In the genomic region with DNA sequence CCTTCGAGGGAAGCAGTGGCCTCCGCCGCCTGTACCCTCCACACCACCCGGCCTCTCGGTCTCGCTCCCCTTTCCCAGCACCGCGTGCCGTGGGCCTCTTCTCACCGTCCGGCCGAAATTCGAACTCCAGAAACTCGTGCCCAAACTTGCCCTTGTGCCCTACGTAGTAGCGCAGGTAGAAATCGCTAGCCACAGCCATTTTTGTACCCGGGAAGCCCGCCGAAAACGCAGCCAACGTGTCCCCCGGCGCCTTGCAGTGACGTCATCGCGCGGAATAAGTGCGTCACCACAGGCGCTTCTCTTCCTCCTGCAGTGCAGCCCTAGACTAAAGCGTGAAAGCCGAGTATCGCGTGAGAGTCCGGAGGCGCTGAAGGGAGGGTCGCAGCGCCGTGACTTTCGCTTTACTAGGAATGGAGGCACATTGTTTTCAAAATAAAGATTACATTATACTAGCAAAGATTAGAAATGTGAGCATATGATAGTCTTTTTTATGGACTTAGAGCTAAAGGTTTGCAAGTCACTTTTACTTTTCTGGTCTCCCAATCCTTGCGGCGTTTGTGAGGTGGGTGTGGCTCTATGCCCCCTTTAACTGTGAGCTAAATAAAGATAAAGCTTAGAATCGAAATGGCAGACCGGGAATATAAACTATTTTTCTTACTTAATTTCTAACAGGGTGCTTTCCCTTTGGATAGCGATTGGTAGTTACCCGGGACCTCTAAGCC, we compare ENCODE assay signal across 1 cellular context.
TF ChIP-seq lines count a peak whose summit lies in the region.

Gene MAGOHB, minus strand, starts transcription at position 276 of the 722 bp plus-strand sequence. Its CDS starts 77 bp downstream, at position 199.

TF ChIP-seq in HepG2, 621 proteins besides CTCF, POLR2A, EP300 and RAD21 (continued from another document and continues in another):
- TF ChIP-seq TFE3 (CRISPR knock-in tag; IDR thresholded peaks at IDR 0.05) (peak; percentile 39; the same call in 1 of the 2 replicates), HOXA3 (CRISPR knock-in tag; IDR thresholded peaks at IDR 0.05) (peak; percentile 100), ZNF704 (CRISPR knock-in tag; IDR thresholded peaks at IDR 0.05; ENCODE audit: borderline replicate concordance) (no peak), ZSCAN9 (CRISPR knock-in tag; IDR thresholded peaks at IDR 0.05; ENCODE audit: borderline replicate concordance) (peak; percentile 83; the same call in 1 of the 2 replicates), CBX1 (IDR thresholded peaks at IDR 0.05; ENCODE audit: low read depth) (peak; percentile 93), ZNF790 (CRISPR knock-in tag; IDR thresholded peaks at IDR 0.05; ENCODE audit: borderline replicate concordance) (no peak), ZNF430 (CRISPR knock-in tag; IDR thresholded peaks at IDR 0.05) (peak; percentile 83; the same call in 1 of the 2 replicates), GFI1 (CRISPR knock-in tag; IDR thresholded peaks at IDR 0.05; ENCODE audit: borderline replicate concordance) (0 out of 2 replicates have a peak, but pooled peaks have one; percentile 35), JARID2 (CRISPR knock-in tag; IDR thresholded peaks at IDR 0.05; ENCODE audit: insufficient replicate concordance) (peak; percentile 39), ZNF205 (CRISPR knock-in tag; IDR thresholded peaks at IDR 0.05) (peak; percentile 71; the same call in 1 of the 2 replicates), PLRG1 (conservative IDR thresholded peaks at IDR 0.05) (no peak), KMT2A (CRISPR knock-in tag; IDR thresholded peaks at IDR 0.05) (peak; percentile 99), ZBTB20 (CRISPR knock-in tag; IDR thresholded peaks at IDR 0.05; ENCODE audit: borderline replicate concordance, low read depth) (peak; percentile 53; the same call in 1 of the 2 replicates), ZNF317 (CRISPR knock-in tag; IDR thresholded peaks at IDR 0.05) (peak; percentile 67), NRL (CRISPR knock-in tag; IDR thresholded peaks at IDR 0.05; ENCODE audit: borderline replicate concordance) (peak; percentile 76; the same call in 1 of the 2 replicates), YEATS4 (CRISPR knock-in tag; IDR thresholded peaks at IDR 0.05; ENCODE audit: borderline replicate concordance) (peak; percentile 99; the same call in 1 of the 2 replicates), IKZF4 (CRISPR knock-in tag; IDR thresholded peaks at IDR 0.05; ENCODE audit: borderline replicate concordance, low read depth, not compliant biosample characterization) (no peak), SMAD3 (CRISPR knock-in tag; IDR thresholded peaks at IDR 0.05) (peak; percentile 43; the same call in 1 of the 2 replicates), ZNF503 (CRISPR knock-in tag; IDR thresholded peaks at IDR 0.05) (0 out of 2 replicates have a peak, but pooled peaks have one; percentile 32), ZNF775 (CRISPR knock-in tag; IDR thresholded peaks at IDR 0.05; ENCODE audit: borderline replicate concordance) (no peak), MTERF4 (CRISPR knock-in tag; IDR thresholded peaks at IDR 0.05) (0 out of 2 replicates have a peak, but pooled peaks have one; percentile 61), HOXA9 (CRISPR knock-in tag; IDR thresholded peaks at IDR 0.05; ENCODE audit: borderline replicate concordance) (no peak), SALL1 (CRISPR knock-in tag; IDR thresholded peaks at IDR 0.05) (peak; percentile 91), NAIF1 (CRISPR knock-in tag; IDR thresholded peaks at IDR 0.05; ENCODE audit: borderline replicate concordance) (0 out of 2 replicates have a peak, but pooled peaks have one; percentile 33), NBN (conservative IDR thresholded peaks at IDR 0.05) (no peak), TBP (CRISPR knock-in tag; IDR thresholded peaks at IDR 0.05) (0 out of 2 replicates have a peak, but pooled peaks have one; percentile 40), SMARCC2 (IDR thresholded peaks at IDR 0.05) (peak; percentile 68; the same call in 1 of the 2 replicates), TGIF2 (CRISPR knock-in tag; IDR thresholded peaks at IDR 0.05) (peak; percentile 36; the same call in 1 of the 2 replicates), KDM5B (CRISPR knock-in tag; IDR thresholded peaks at IDR 0.05; ENCODE audit: borderline replicate concordance) (peak; percentile 83; the same call in 1 of the 2 replicates), HNRNPLL (IDR thresholded peaks at IDR 0.05; ENCODE audit: low read depth, low read length, poor library complexity, severe bottlenecking) (peak; percentile 87), ZBTB43 (CRISPR knock-in tag; conservative IDR thresholded peaks at IDR 0.05) (peak; percentile 60; the same call in 1 of the 2 replicates), SUZ12 (IDR thresholded peaks at IDR 0.05; ENCODE audit: low read depth, low read length) (no peak), ZNF761 (CRISPR knock-in tag; conservative IDR thresholded peaks at IDR 0.05) (no peak), FOXM1 (CRISPR knock-in tag; IDR thresholded peaks at IDR 0.05) (no peak), ONECUT2 (CRISPR knock-in tag; IDR thresholded peaks at IDR 0.05) (0 out of 2 replicates have a peak, but pooled peaks have one; percentile 18), ZNF768 (CRISPR knock-in tag; IDR thresholded peaks at IDR 0.05) (peak; percentile 56; the same call in 1 of the 2 replicates)
- TF ChIP-seq, protein P1, sequence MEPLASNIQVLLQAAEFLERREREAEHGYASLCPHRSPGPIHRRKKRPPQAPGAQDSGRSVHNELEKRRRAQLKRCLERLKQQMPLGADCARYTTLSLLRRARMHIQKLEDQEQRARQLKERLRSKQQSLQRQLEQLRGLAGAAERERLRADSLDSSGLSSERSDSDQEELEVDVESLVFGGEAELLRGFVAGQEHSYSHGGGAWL (CRISPR knock-in tag; IDR thresholded peaks at IDR 0.05): peak; percentile 84
- TF ChIP-seq, protein P2, sequence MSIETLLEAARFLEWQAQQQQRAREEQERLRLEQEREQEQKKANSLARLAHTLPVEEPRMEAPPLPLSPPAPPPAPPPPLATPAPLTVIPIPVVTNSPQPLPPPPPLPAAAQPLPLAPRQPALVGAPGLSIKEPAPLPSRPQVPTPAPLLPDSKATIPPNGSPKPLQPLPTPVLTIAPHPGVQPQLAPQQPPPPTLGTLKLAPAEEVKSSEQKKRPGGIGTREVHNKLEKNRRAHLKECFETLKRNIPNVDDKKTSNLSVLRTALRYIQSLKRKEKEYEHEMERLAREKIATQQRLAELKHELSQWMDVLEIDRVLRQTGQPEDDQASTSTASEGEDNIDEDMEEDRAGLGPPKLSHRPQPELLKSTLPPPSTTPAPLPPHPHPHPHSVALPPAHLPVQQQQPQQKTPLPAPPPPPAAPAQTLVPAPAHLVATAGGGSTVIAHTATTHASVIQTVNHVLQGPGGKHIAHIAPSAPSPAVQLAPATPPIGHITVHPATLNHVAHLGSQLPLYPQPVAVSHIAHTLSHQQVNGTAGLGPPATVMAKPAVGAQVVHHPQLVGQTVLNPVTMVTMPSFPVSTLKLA (IDR thresholded peaks at IDR 0.05): peak; percentile 57
- TF ChIP-seq, protein P3, sequence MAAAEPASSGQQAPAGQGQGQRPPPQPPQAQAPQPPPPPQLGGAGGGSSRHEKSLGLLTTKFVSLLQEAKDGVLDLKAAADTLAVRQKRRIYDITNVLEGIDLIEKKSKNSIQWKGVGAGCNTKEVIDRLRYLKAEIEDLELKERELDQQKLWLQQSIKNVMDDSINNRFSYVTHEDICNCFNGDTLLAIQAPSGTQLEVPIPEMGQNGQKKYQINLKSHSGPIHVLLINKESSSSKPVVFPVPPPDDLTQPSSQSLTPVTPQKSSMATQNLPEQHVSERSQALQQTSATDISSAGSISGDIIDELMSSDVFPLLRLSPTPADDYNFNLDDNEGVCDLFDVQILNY (CRISPR knock-in tag; conservative IDR thresholded peaks at IDR 0.05): peak; percentile 92
- TF ChIP-seq, protein P4, sequence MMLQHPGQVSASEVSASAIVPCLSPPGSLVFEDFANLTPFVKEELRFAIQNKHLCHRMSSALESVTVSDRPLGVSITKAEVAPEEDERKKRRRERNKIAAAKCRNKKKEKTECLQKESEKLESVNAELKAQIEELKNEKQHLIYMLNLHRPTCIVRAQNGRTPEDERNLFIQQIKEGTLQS (CRISPR knock-in tag; IDR thresholded peaks at IDR 0.05): peak; percentile 84
- TF ChIP-seq, protein P5, sequence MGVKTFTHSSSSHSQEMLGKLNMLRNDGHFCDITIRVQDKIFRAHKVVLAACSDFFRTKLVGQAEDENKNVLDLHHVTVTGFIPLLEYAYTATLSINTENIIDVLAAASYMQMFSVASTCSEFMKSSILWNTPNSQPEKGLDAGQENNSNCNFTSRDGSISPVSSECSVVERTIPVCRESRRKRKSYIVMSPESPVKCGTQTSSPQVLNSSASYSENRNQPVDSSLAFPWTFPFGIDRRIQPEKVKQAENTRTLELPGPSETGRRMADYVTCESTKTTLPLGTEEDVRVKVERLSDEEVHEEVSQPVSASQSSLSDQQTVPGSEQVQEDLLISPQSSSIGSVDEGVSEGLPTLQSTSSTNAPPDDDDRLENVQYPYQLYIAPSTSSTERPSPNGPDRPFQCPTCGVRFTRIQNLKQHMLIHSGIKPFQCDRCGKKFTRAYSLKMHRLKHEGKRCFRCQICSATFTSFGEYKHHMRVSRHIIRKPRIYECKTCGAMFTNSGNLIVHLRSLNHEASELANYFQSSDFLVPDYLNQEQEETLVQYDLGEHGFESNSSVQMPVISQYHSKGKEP (CRISPR knock-in tag; IDR thresholded peaks at IDR 0.05): 0 out of 2 replicates have a peak, but pooled peaks have one; percentile 25
- TF ChIP-seq, protein P6, sequence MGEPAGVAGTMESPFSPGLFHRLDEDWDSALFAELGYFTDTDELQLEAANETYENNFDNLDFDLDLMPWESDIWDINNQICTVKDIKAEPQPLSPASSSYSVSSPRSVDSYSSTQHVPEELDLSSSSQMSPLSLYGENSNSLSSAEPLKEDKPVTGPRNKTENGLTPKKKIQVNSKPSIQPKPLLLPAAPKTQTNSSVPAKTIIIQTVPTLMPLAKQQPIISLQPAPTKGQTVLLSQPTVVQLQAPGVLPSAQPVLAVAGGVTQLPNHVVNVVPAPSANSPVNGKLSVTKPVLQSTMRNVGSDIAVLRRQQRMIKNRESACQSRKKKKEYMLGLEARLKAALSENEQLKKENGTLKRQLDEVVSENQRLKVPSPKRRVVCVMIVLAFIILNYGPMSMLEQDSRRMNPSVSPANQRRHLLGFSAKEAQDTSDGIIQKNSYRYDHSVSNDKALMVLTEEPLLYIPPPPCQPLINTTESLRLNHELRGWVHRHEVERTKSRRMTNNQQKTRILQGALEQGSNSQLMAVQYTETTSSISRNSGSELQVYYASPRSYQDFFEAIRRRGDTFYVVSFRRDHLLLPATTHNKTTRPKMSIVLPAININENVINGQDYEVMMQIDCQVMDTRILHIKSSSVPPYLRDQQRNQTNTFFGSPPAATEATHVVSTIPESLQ (CRISPR knock-in tag; conservative IDR thresholded peaks at IDR 0.05): no peak
